In genomic region chr7:38465946-38466345, GRCh38 we compare ENCODE assay signal across 19 cellular contexts.
"Had no signal": no experiment of that assay in that cellular context is flagged by ENCODE, and none has a peak within 500 bp of the region (broad histone marks: within the 10 kb centered on the region; RNA-seq: fewer than 3 reads in every experiment).

No MANE protein-coding gene starts in this region.

- H3K4me1 Mint-ChIP-seq: endodermal cell, nephron progenitor cell had no signal

- ATAC-seq: activated T-cell treated with anti-CD3 and anti-CD28 coated beads, Interleukin-2, amount 50 U/mL, for 4 hours; gastroesophageal sphincter; left ventricle myocardium superior; psoas muscle; sciatic nerve; stimulated activated memory B cell treated with anti-CD40 and anti-IgM and Interleukin-4, amounts not matched to agents 10 μg/mL and 1 μg/mL and 100 μg/mL, for 72 hours had no signal

- H3K27me3 ChIP-seq: ascending aorta, gastroesophageal sphincter, spleen, tibial nerve had no signal

- H3K36me3 ChIP-seq: ascending aorta, gastroesophageal sphincter, spleen, tibial nerve had no signal

- H3K27ac Mint-ChIP-seq: activated naive CD8-positive, alpha-beta T cell; endodermal cell; nephron progenitor cell; stimulated activated memory B cell treated with anti-CD40 and anti-IgM and Interleukin-4, amounts not matched to agents 10 μg/mL and 1 μg/mL and 100 μg/mL, for 72 hours had no signal

- H3K4me3 Mint-ChIP-seq: activated naive CD8-positive, alpha-beta T cell; activated T-cell treated with anti-CD3 and anti-CD28 coated beads, Interleukin-2, amount 50 U/mL, for 4 hours; central memory CD8-positive, alpha-beta T cell; endodermal cell; nephron progenitor cell; stimulated activated memory B cell treated with anti-CD40 and anti-IgM and Interleukin-4, amounts not matched to agents 10 μg/mL and 1 μg/mL and 100 μg/mL, for 72 hours had no signal

- DNase-seq: activated CD4-positive, alpha-beta T cell treated with anti-CD3 and anti-CD28 coated beads, Interleukin-2, amount 50 U/mL, for 4 hours; activated CD4-positive, CD25-positive, alpha-beta regulatory T cell treated with anti-CD3 and anti-CD28 coated beads, Interleukin-2, amount 50 U/mL, for 72 hours; activated gamma-delta T cell; activated T-cell treated with anti-CD3 and anti-CD28 coated beads, Interleukin-2, amount 50 U/mL, for 4 hours; dermis blood vessel endothelial cell; endodermal cell; left ventricle myocardium superior; mesendoderm; nephron progenitor cell; psoas muscle; spleen; stimulated activated CD4-positive, alpha-beta T cell treated with anti-CD3 and anti-CD28 coated beads, Interleukin-1b, Interleukin-23, amount 100 ng/mL, for 48 hours had no signal

- H3K4me1 ChIP-seq: ascending aorta, psoas muscle, tibial nerve had no signal

- H3K4me3 ChIP-seq: ascending aorta, gastroesophageal sphincter, psoas muscle, spleen, tibial nerve had no signal

- H3K36me3 Mint-ChIP-seq: activated naive CD8-positive, alpha-beta T cell; stimulated activated memory B cell treated with anti-CD40 and anti-IgM and Interleukin-4, amounts not matched to agents 10 μg/mL and 1 μg/mL and 100 μg/mL, for 72 hours had no signal

- H3K27ac ChIP-seq: ascending aorta, gastroesophageal sphincter, psoas muscle, spleen, tibial nerve had no signal

- H3K27me3 Mint-ChIP-seq: activated naive CD8-positive, alpha-beta T cell; central memory CD8-positive, alpha-beta T cell; stimulated activated memory B cell treated with anti-CD40 and anti-IgM and Interleukin-4, amounts not matched to agents 10 μg/mL and 1 μg/mL and 100 μg/mL, for 72 hours had no signal

- H3K9me3 ChIP-seq: ascending aorta, psoas muscle, spleen had no signal

- H3K9me3 Mint-ChIP-seq: activated T-cell treated with anti-CD3 and anti-CD28 coated beads, Interleukin-2, amount 50 U/mL, for 4 hours; central memory CD8-positive, alpha-beta T cell; endodermal cell; nephron progenitor cell; stimulated activated memory B cell treated with anti-CD40 and anti-IgM and Interleukin-4, amounts not matched to agents 10 μg/mL and 1 μg/mL and 100 μg/mL, for 72 hours had no signal
